ENCODE assay signal across 11 cellular contexts in genomic region chr3:160980740-160981139, GRCh38.
DNase-seq lines count a peak whose midpoint lies in the region; ATAC-seq, FAIRE-seq and TF ChIP-seq lines count a peak whose summit lies in the region.
"Had no signal": no experiment of that assay in that cellular context is flagged by ENCODE, and none has a peak within 500 bp of the region (broad histone marks: within the 10 kb centered on the region; RNA-seq: fewer than 3 reads in every experiment).

No MANE protein-coding gene starts in this region.

- H3K27me3 ChIP-seq in left lung (no peaks in the 10 kb centered on the region), small intestine (ENCODE audit: control insufficient read depth in 2 of 2, insufficient read depth in 2 of 2, low read length in 2 of 2) (no peaks in the 10 kb centered on the region)
- H3K27me3 ChIP-seq in CD4-positive, alpha-beta T cell (ENCODE audit: control insufficient read depth, insufficient read depth, low read length), result no peaks in the 10 kb centered on the region

- POLR2A ChIA-PET in CD4-positive, alpha-beta T cell (lab: Charles Lee), result no interaction called here

- intact Hi-C loops in left lung (cut with DNase I), result no loop called here
- intact Hi-C loops in CD4-positive, alpha-beta T cell (cut with DNase I, micrococcal nuclease), result no loop called here

- 67 to 89% (median 83%) methylated on average over 2 of the region's 2 CpGs for WGBS in small intestine, 3 donors

- H3K4me3 ChIP-seq in left lung, result no peak overlapping the region
- no peak overlapping the region for H3K4me3 ChIP-seq in small intestine (ENCODE audit: low read depth in 1 of 2, low read length in 2 of 2)

- DNase-seq in left lung (no peak), NCI-H1417 treated with DMSO at 0.1 percent for 48 hours (lab: John Stamatoyannopoulos, UW) (no peak), T1000 (lab: John Stamatoyannopoulos, UW) (no peak), small intestine (no peak)
- DNase-seq in CD4-positive, alpha-beta T cell, result no peak
- DNase-seq: activated CD4-positive, CD25-positive, alpha-beta regulatory T cell treated with anti-CD3 and anti-CD28 coated beads, Interleukin-2, amount 50 U/mL, for 72 hours; NCI-H187 treated with DMSO at 0.1 percent for 48 hours had no signal

- H3K4me1 ChIP-seq in left lung (peaks cover 0 to 40% of the 10 kb centered on the region in 2 donors), small intestine (ENCODE audit: control insufficient read depth in 2 of 2, insufficient read depth in 1 of 2, low read depth in 1 of 2, low read length in 1 of 2) (no peaks in the 10 kb centered on the region)

- no peaks in the 10 kb centered on the region for H3K27me3 Mint-ChIP-seq in CD4-positive, alpha-beta T cell

- peak; percentile 82 for ATAC-seq in GM18508 (IDR thresholded peaks at IDR 0.05; ENCODE audit: insufficient read depth, unreplicated experiment)
- peak; percentile 61 for ATAC-seq in GM21528 (IDR thresholded peaks at IDR 0.05; ENCODE audit: low FRiP score, unreplicated experiment)
- ATAC-seq in HG03196 (IDR thresholded peaks at IDR 0.05; ENCODE audit: unreplicated experiment), result peak; percentile 61
- peak; percentile 19 for ATAC-seq in left lung
- no peak for ATAC-seq in CD4-positive, alpha-beta T cell (ENCODE audit: poor library complexity)

- no peaks in the 10 kb centered on the region for H3K4me1 Mint-ChIP-seq in CD4-positive, alpha-beta T cell (ENCODE audit: low read depth)

- H3K36me3 ChIP-seq in left lung (no peaks in the 10 kb centered on the region), small intestine (ENCODE audit: control insufficient read depth in 2 of 2, insufficient read depth in 2 of 2, low read length in 2 of 2) (no peaks in the 10 kb centered on the region)

- H3K36me3 Mint-ChIP-seq in CD4-positive, alpha-beta T cell (ENCODE audit: low read depth), result no peaks in the 10 kb centered on the region

- no peak for TF ChIP-seq CTCF in left lung (IDR thresholded peaks at IDR 0.05)
- no peak for TF ChIP-seq CTCF in CD4-positive, alpha-beta T cell (IDR thresholded peaks at IDR 0.05)

- H3K9me3 Mint-ChIP-seq in CD4-positive, alpha-beta T cell, result peaks cover 4% of the 10 kb centered on the region

- no peak overlapping the region for H3K4me3 Mint-ChIP-seq in CD4-positive, alpha-beta T cell

- H3K9me3 ChIP-seq in left lung, result peaks cover 3 to 9% of the 10 kb centered on the region in 2 donors
- no peaks in the 10 kb centered on the region for H3K9me3 ChIP-seq in small intestine (ENCODE audit: control insufficient read depth, low read depth)
- H3K9me3 ChIP-seq in CD4-positive, alpha-beta T cell (ENCODE audit: control insufficient read depth, low read length), result no peaks in the 10 kb centered on the region

- no peak for FAIRE-seq in small intestine (lab: Jason Lieb, UNC)
- FAIRE-seq: islet of Langerhans had no signal

- no peak overlapping the region for H3K27ac Mint-ChIP-seq in CD4-positive, alpha-beta T cell

- H3K27ac ChIP-seq in left lung (peak overlapping the region in 1 of 2 donors; percentile 82), small intestine (ENCODE audit: low read depth in 1 of 2, low read length in 1 of 2) (no peak overlapping the region)
- no peak overlapping the region for H3K27ac ChIP-seq in CD4-positive, alpha-beta T cell (ENCODE audit: low read depth, low read length)

- CTCF ChIA-PET in CD4-positive, alpha-beta T cell (lab: Charles Lee), result no interaction called here
